Comparison of ENCODE assay signal across 33 cellular contexts in genomic region chr9:80932947-80933346, GRCh38.
"Had no signal": no experiment of that assay in that cellular context is flagged by ENCODE, and none has a peak within 500 bp of the region (broad histone marks: within the 10 kb centered on the region; RNA-seq: fewer than 3 reads in every experiment).

No MANE protein-coding gene starts in this region.

- H3K27ac ChIP-seq: adrenal gland, body of pancreas, epithelial cell of prostate, esophagus squamous epithelium had no signal

- H3K36me3 ChIP-seq: adrenal gland, esophagus squamous epithelium, gastroesophageal sphincter had no signal

- H3K4me1 ChIP-seq: adrenal gland, body of pancreas, esophagus squamous epithelium had no signal

- DNase-seq: activated CD4-positive, alpha-beta memory T cell treated with anti-CD3 and anti-CD28 coated beads for 36 hours; activated CD4-positive, alpha-beta T cell treated with anti-CD3 and anti-CD28 coated beads for 36 hours; activated CD4-positive, alpha-beta T cell treated with anti-CD3 and anti-CD28 coated beads, Interleukin-2, amount 10 ng/mL, durations not matched to agents 24 days and 14 days; activated CD4-positive, CD25-positive, alpha-beta regulatory T cell; activated CD4-positive, CD25-positive, alpha-beta regulatory T cell treated with anti-CD3 and anti-CD28 coated beads, Interleukin-2, amount 50 U/mL, for 72 hours; activated CD8-positive, alpha-beta memory T cell treated with anti-CD3 and anti-CD28 coated beads, Interleukin-2, amount 10 ng/mL, durations not matched to agents 7 days and 5 days; activated CD8-positive, alpha-beta memory T cell treated with anti-CD3 and anti-CD28 coated beads, Interleukin-2, amount 50 U/mL, for 4 hours; activated CD8-positive, alpha-beta T cell treated with anti-CD3 and anti-CD28 coated beads, Interleukin-2, amount 10 ng/mL, durations not matched to agents 7 days and 5 days; activated effector memory CD4-positive, alpha-beta T cell treated with anti-CD3 and anti-CD28 coated beads, Interleukin-2, amount 50 U/mL, for 16 hours; activated naive CD4-positive, alpha-beta T cell treated with anti-CD3 and anti-CD28 coated beads for 36 hours; activated naive CD8-positive, alpha-beta T cell treated with anti-CD3 and anti-CD28 coated beads for 36 hours; activated naive CD8-positive, alpha-beta T cell treated with anti-CD3 and anti-CD28 coated beads, Interleukin-2, amount 50 U/mL, for 24 hours; activated T-cell treated with anti-CD3 and anti-CD28 coated beads, Interleukin-2, amount 50 U/mL, for 1 hour; activated T-cell treated with anti-CD3 and anti-CD28 coated beads, Interleukin-2, amount 50 U/mL, for 48 hours; adrenal gland; amygdala; aorta; body of pancreas; cortex of kidney; dermis blood vessel endothelial cell; effector CD4-positive, alpha-beta T cell; effector memory CD8-positive, alpha-beta T cell; esophagus squamous epithelium; foreskin melanocyte; T-helper 1 cell; T-helper 17 cell; T1000 had no signal

- H3K4me1 Mint-ChIP-seq: activated CD4-positive, alpha-beta T cell treated with anti-CD3 and anti-CD28 coated beads for 36 hours; activated CD4-positive, alpha-beta T cell treated with anti-CD3 and anti-CD28 coated beads, Interleukin-2, amount 10 ng/mL, durations not matched to agents 24 days and 14 days; activated CD8-positive, alpha-beta memory T cell treated with anti-CD3 and anti-CD28 coated beads, Interleukin-2, amount 10 ng/mL, durations not matched to agents 7 days and 5 days; activated naive CD4-positive, alpha-beta T cell treated with anti-CD3 and anti-CD28 coated beads, Interleukin-2, amount 50 U/mL, for 24 hours; activated naive CD8-positive, alpha-beta T cell treated with anti-CD3 and anti-CD28 coated beads for 36 hours; activated naive CD8-positive, alpha-beta T cell treated with anti-CD3 and anti-CD28 coated beads, Interleukin-2, amount 50 U/mL, for 24 hours; T-helper 17 cell had no signal

- H3K4me3 ChIP-seq: adrenal gland, body of pancreas, esophagus squamous epithelium, gastroesophageal sphincter had no signal

- H3K4me3 Mint-ChIP-seq: activated CD4-positive, alpha-beta memory T cell treated with anti-CD3 and anti-CD28 coated beads for 36 hours; activated CD4-positive, alpha-beta T cell treated with anti-CD3 and anti-CD28 coated beads for 36 hours; activated CD4-positive, alpha-beta T cell treated with anti-CD3 and anti-CD28 coated beads, Interleukin-2, amount 10 ng/mL, durations not matched to agents 24 days and 14 days; activated CD8-positive, alpha-beta memory T cell treated with anti-CD3 and anti-CD28 coated beads, Interleukin-2, amount 10 ng/mL, durations not matched to agents 7 days and 5 days; activated CD8-positive, alpha-beta T cell treated with anti-CD3 and anti-CD28 coated beads, Interleukin-2, amount 10 ng/mL, durations not matched to agents 7 days and 5 days; activated naive CD4-positive, alpha-beta T cell treated with anti-CD3 and anti-CD28 coated beads for 36 hours; activated naive CD4-positive, alpha-beta T cell treated with anti-CD3 and anti-CD28 coated beads, Interleukin-2, amount 50 U/mL, for 24 hours; activated naive CD8-positive, alpha-beta T cell treated with anti-CD3 and anti-CD28 coated beads for 36 hours; activated naive CD8-positive, alpha-beta T cell treated with anti-CD3 and anti-CD28 coated beads, Interleukin-2, amount 50 U/mL, for 24 hours; activated T-helper 1 cell treated with anti-CD3 and anti-CD28 coated beads, Interleukin-12 subunit alpha, Interleukin-12 subunit beta, Interleukin-2, Interleukin-4 antibody, amounts not matched to agents 30 ng/mL and 10 ng/mL and 1 ng/mL, durations not matched to agents 14 hours and 24 hours and 36 hours; effector memory CD8-positive, alpha-beta T cell; T-helper 17 cell; T-helper 2 cell treated with Interferon-gamma antibody and Interleukin-4, amounts not matched to agents 5 μg/mL and 100 μg/mL, for 36 hours had no signal

- H3K27me3 ChIP-seq: adrenal gland, body of pancreas, esophagus squamous epithelium, gastroesophageal sphincter had no signal

- ATAC-seq: activated CD4-positive, alpha-beta T cell treated with anti-CD3 and anti-CD28 coated beads for 36 hours; activated CD8-positive, alpha-beta memory T cell treated with anti-CD3 and anti-CD28 coated beads, Interleukin-2, amount 10 ng/mL, durations not matched to agents 7 days and 5 days; activated CD8-positive, alpha-beta T cell treated with anti-CD3 and anti-CD28 coated beads, Interleukin-2, amount 10 ng/mL, durations not matched to agents 7 days and 5 days; activated naive CD8-positive, alpha-beta T cell treated with anti-CD3 and anti-CD28 coated beads, Interleukin-2, amount 50 U/mL, for 24 hours; body of pancreas; effector memory CD8-positive, alpha-beta T cell; gastroesophageal sphincter; T-helper 17 cell had no signal

- H3K9me3 ChIP-seq: adrenal gland, body of pancreas, esophagus squamous epithelium, gastroesophageal sphincter had no signal

- H3K27me3 Mint-ChIP-seq: activated CD4-positive, alpha-beta memory T cell treated with anti-CD3 and anti-CD28 coated beads for 36 hours; activated CD4-positive, alpha-beta T cell treated with anti-CD3 and anti-CD28 coated beads for 36 hours; activated CD4-positive, alpha-beta T cell treated with anti-CD3 and anti-CD28 coated beads, Interleukin-2, amount 10 ng/mL, durations not matched to agents 24 days and 14 days; activated CD8-positive, alpha-beta memory T cell treated with anti-CD3 and anti-CD28 coated beads, Interleukin-2, amount 10 ng/mL, durations not matched to agents 7 days and 5 days; activated naive CD4-positive, alpha-beta T cell treated with anti-CD3 and anti-CD28 coated beads, Interleukin-2, amount 50 U/mL, for 24 hours; activated naive CD8-positive, alpha-beta T cell treated with anti-CD3 and anti-CD28 coated beads for 36 hours; activated naive CD8-positive, alpha-beta T cell treated with anti-CD3 and anti-CD28 coated beads, Interleukin-2, amount 50 U/mL, for 24 hours; effector memory CD8-positive, alpha-beta T cell; T-helper 17 cell had no signal

- H3K27ac Mint-ChIP-seq: activated CD4-positive, alpha-beta memory T cell treated with anti-CD3 and anti-CD28 coated beads for 36 hours; activated CD4-positive, alpha-beta T cell treated with anti-CD3 and anti-CD28 coated beads for 36 hours; activated CD4-positive, alpha-beta T cell treated with anti-CD3 and anti-CD28 coated beads, Interleukin-2, amount 10 ng/mL, durations not matched to agents 24 days and 14 days; activated CD8-positive, alpha-beta memory T cell treated with anti-CD3 and anti-CD28 coated beads, Interleukin-2, amount 10 ng/mL, durations not matched to agents 7 days and 5 days; activated CD8-positive, alpha-beta T cell treated with anti-CD3 and anti-CD28 coated beads, Interleukin-2, amount 10 ng/mL, durations not matched to agents 7 days and 5 days; activated naive CD4-positive, alpha-beta T cell treated with anti-CD3 and anti-CD28 coated beads for 36 hours; activated naive CD4-positive, alpha-beta T cell treated with anti-CD3 and anti-CD28 coated beads, Interleukin-2, amount 50 U/mL, for 24 hours; activated naive CD8-positive, alpha-beta T cell treated with anti-CD3 and anti-CD28 coated beads for 36 hours; activated naive CD8-positive, alpha-beta T cell treated with anti-CD3 and anti-CD28 coated beads, Interleukin-2, amount 50 U/mL, for 24 hours; activated T-helper 1 cell treated with anti-CD3 and anti-CD28 coated beads, Interleukin-12 subunit alpha, Interleukin-12 subunit beta, Interleukin-2, Interleukin-4 antibody, amounts not matched to agents 30 ng/mL and 10 ng/mL and 1 ng/mL, durations not matched to agents 14 hours and 24 hours and 36 hours; activated T-helper 2 cell treated with anti-CD3 and anti-CD28 coated beads, Interferon-gamma antibody, Interleukin-2, Interleukin-4, amounts not matched to agents 10 μg/mL and 5 μg/mL and 100 μg/mL, durations not matched to agents 14 hours and 24 hours and 36 hours; effector memory CD8-positive, alpha-beta T cell; T-helper 17 cell; T-helper 2 cell treated with Interferon-gamma antibody and Interleukin-4, amounts not matched to agents 5 μg/mL and 100 μg/mL, for 36 hours had no signal

- H3K36me3 Mint-ChIP-seq: activated CD4-positive, alpha-beta memory T cell treated with anti-CD3 and anti-CD28 coated beads for 36 hours; activated CD8-positive, alpha-beta memory T cell treated with anti-CD3 and anti-CD28 coated beads, Interleukin-2, amount 10 ng/mL, durations not matched to agents 7 days and 5 days; activated naive CD4-positive, alpha-beta T cell treated with anti-CD3 and anti-CD28 coated beads, Interleukin-2, amount 50 U/mL, for 24 hours; activated naive CD8-positive, alpha-beta T cell treated with anti-CD3 and anti-CD28 coated beads for 36 hours had no signal

- H3K9me3 Mint-ChIP-seq: activated CD4-positive, alpha-beta T cell treated with anti-CD3 and anti-CD28 coated beads, Interleukin-2, amount 10 ng/mL, durations not matched to agents 24 days and 14 days; activated naive CD8-positive, alpha-beta T cell treated with anti-CD3 and anti-CD28 coated beads for 36 hours had no signal
